Comparison of ENCODE assay signal across 1 cellular context in the genomic region with DNA sequence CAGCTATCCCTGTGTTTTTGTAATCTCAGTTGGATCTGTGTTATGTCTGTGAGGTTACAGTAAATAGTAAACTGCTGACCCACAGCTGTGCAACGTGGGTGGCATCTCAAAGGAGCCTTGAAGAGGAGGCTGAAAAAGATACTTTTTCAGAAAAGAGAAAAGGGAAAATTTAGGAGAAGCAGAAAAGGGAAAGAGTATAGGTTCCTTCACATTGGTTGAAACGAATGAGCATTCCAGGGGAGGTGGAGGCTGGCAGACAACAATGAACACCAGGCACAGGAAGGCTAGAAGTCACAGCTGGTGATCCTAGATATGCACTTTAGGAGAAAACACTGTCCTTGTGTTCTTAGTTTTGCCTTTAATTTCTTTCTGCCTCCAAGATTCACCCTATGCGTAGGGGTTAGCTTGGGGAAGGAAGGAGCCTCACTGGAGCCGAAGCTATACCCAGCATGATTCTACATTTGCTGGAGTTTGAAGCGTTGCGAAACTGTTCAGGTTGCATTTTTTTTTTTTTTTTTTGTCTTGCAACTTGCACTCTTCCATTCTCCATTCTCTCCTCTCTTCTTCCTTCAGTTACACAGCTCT.
A peak's percentile ranks its signal among the peaks of the same experiment; 100 is the strongest.
TF ChIP-seq lines count a peak whose summit lies in the region.

No MANE protein-coding gene starts in this region.

TF ChIP-seq in IMR-90, 13 proteins besides CTCF, POLR2A, EP300 and RAD21:
- TF ChIP-seq, protein P1, sequence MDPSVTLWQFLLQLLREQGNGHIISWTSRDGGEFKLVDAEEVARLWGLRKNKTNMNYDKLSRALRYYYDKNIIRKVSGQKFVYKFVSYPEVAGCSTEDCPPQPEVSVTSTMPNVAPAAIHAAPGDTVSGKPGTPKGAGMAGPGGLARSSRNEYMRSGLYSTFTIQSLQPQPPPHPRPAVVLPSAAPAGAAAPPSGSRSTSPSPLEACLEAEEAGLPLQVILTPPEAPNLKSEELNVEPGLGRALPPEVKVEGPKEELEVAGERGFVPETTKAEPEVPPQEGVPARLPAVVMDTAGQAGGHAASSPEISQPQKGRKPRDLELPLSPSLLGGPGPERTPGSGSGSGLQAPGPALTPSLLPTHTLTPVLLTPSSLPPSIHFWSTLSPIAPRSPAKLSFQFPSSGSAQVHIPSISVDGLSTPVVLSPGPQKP (IDR thresholded peaks at IDR 0.05; ENCODE audit: borderline replicate concordance, low read depth, low read length), result no peak
- TF ChIP-seq CEBPB (IDR thresholded peaks at IDR 0.05; ENCODE audit: low read depth, low read length), result peak; percentile 85
TF ChIP-seq in IMR-90: peak in this region for 1.
